ENCODE assay signal across 17 cellular contexts in genomic region chr2:72979896-72980295, GRCh38.
A peak's percentile ranks its signal among the peaks of the same experiment; 100 is the strongest.
DNase-seq lines count a peak whose midpoint lies in the region; ATAC-seq, FAIRE-seq and TF ChIP-seq lines count a peak whose summit lies in the region.
"Had no signal": no experiment of that assay in that cellular context is flagged by ENCODE, and none has a peak within 500 bp of the region (broad histone marks: within the 10 kb centered on the region; RNA-seq: fewer than 3 reads in every experiment).

No MANE protein-coding gene starts in this region.

- SMC1A ChIA-PET in GM12878 (lab: Charles Lee; ENCODE audit: uncharacterized antibody, unreplicated experiment): no interaction called here

- H3K4me3 ChIP-seq in GM12878 (no peak overlapping the region), gastroesophageal sphincter (no peak overlapping the region)

- no TSS peak for BruUV-seq in GM12878 (replicated peaks; lab: Mats Ljungman, UMichigan)

- POLR2A ChIA-PET in GM12878 (lab: Charles Lee): no interaction called here

- H3K27ac ChIP-seq in GM12878 (ENCODE audit: control insufficient read depth, insufficient read depth) (no peak overlapping the region), gastroesophageal sphincter (no peak overlapping the region)
- H3K27ac ChIP-seq: brain microvascular endothelial cell, foreskin keratinocyte had no signal

- no peaks in the 10 kb centered on the region for H4K20me1 ChIP-seq in GM12878 (ENCODE audit: control insufficient read depth, insufficient read depth)

- TF ChIP-seq RAD21 in GM12878 (IDR thresholded peaks at IDR 0.05; ENCODE audit: insufficient read depth, low read depth, low read length): no peak

- H3K9ac ChIP-seq in GM12878 (ENCODE audit: control insufficient read depth, insufficient read depth, low read length): no peak overlapping the region

- RAD21 ChIA-PET in GM12878 (lab: Charles Lee; ENCODE audit: unreplicated experiment): interaction anchor here (1.8 kb wide), 1 partner anchor 86 kb away, joined by 7 read pairs; no protein-coding TSS in a partner anchor

- H3K36me3 ChIP-seq in GM12878 (ENCODE audit: control insufficient read depth in 2 of 2, insufficient read depth in 2 of 2, low read length in 1 of 2): no peaks in the 10 kb centered on the region
- peaks cover 0 to 48% of the 10 kb centered on the region in 2 donors for H3K36me3 ChIP-seq in gastroesophageal sphincter
- H3K36me3 ChIP-seq: brain microvascular endothelial cell had no signal

- H2AFZ ChIP-seq in GM12878 (ENCODE audit: control insufficient read depth, low read depth, low read length): no peak overlapping the region

- TF ChIP-seq CTCF in GM12878 (IDR thresholded peaks at IDR 0.05 in 2 of 3, conservative IDR thresholded peaks at IDR 0.05 in 1 of 3; ENCODE audit: control insufficient read depth in 2 of 3, extremely low read depth in 1 of 3, insufficient read depth in 1 of 3, low read depth in 3 of 3, low read length in 3 of 3): no peak
- no peak for TF ChIP-seq CTCF in GM13976 (IDR thresholded peaks at IDR 0.05; ENCODE audit: borderline replicate concordance, control extremely low read depth, extremely low read depth, insufficient read depth, missing control alignments)
- TF ChIP-seq CTCF in gastroesophageal sphincter (IDR thresholded peaks at IDR 0.05): no peak

- peak; percentile 61 for ATAC-seq in GM12878
- peak; percentile 70 for ATAC-seq in sciatic nerve
- no peak for ATAC-seq in GM19351 (IDR thresholded peaks at IDR 0.05; ENCODE audit: unreplicated experiment)
- no peak for ATAC-seq in gastroesophageal sphincter
- ATAC-seq in HG03039 (IDR thresholded peaks at IDR 0.05; ENCODE audit: unreplicated experiment): no peak
- ATAC-seq: activated CD8-positive, alpha-beta memory T cell treated with anti-CD3 and anti-CD28 coated beads, Interleukin-2, amount 10 ng/mL, durations not matched to agents 7 days and 5 days had no signal

- H3K27me3 ChIP-seq in GM12878 (replicated peaks in 1 of 2; ENCODE audit: control insufficient read depth in 2 of 2, insufficient read depth in 2 of 2, low read length in 1 of 2): no peaks in the 10 kb centered on the region
- no peaks in the 10 kb centered on the region for H3K27me3 ChIP-seq in gastroesophageal sphincter
- H3K27me3 ChIP-seq: brain microvascular endothelial cell, foreskin keratinocyte had no signal

- intact Hi-C loops in GM12878 (cut with micrococcal nuclease; ENCODE audit: unreplicated experiment) (no loop called here), sciatic nerve (cut with DNase I) (no loop called here)

- TF ChIP-seq POLR2A in GM12891 (IDR thresholded peaks at IDR 0.05; ENCODE audit: low read depth, low read length) (no peak), GM12878 (IDR thresholded peaks at IDR 0.05; ENCODE audit: low read depth, low read length) (no peak), gastroesophageal sphincter (IDR thresholded peaks at IDR 0.05) (no peak)

- H3K4me2 ChIP-seq in GM12878 (ENCODE audit: control insufficient read depth, insufficient read depth): no peak overlapping the region

- H3K9me3 ChIP-seq in GM12878 (replicated peaks; ENCODE audit: control insufficient read depth, insufficient read depth, low read length): no peaks in the 10 kb centered on the region
- no peaks in the 10 kb centered on the region for H3K9me3 ChIP-seq in gastroesophageal sphincter

- WGBS in GM12878 (ENCODE audit: insufficient coverage, insufficient replicate concordance, low lambda C conversion rate, missing lambda C conversion rate): 44% methylated on average over 3 of the region's 3 CpGs
- 61 to 72% methylated on average over 3 of the region's 3 CpGs for WGBS in gastroesophageal sphincter (ENCODE audit: low coverage in 1 of 2), 2 donors

- DNase-seq in GM12891 (ENCODE audit: insufficient read length, low spot score) (no peak), NOMO-1 (lab: John Stamatoyannopoulos, UW; ENCODE audit: unreplicated experiment in 2 of 2) (peak; percentile 88 to 98), GM12878 (ENCODE audit: low read depth, low spot score) (no peak), sciatic nerve (ENCODE audit: low spot score) (no peak), GM13976 (ENCODE audit: low spot score) (no peak)
- DNase-seq: activated CD8-positive, alpha-beta memory T cell treated with anti-CD3 and anti-CD28 coated beads, Interleukin-2, amount 10 ng/mL, durations not matched to agents 7 days and 5 days; activated naive CD4-positive, alpha-beta T cell treated with Interleukin-2 at 50 U/mL for 16 hours; effector CD4-positive, alpha-beta T cell; NCI-H1092 treated with DMSO at 0.1 percent for 48 hours; retina; stimulated activated CD4-positive, alpha-beta T cell treated with anti-CD3 and anti-CD28 coated beads, Interleukin-2, amount 100 ng/mL, for 24 hours had no signal

- FAIRE-seq in GM12891 (lab: Jason Lieb, UNC) (no peak), GM12878 (lab: Jason Lieb, UNC) (no peak)
- FAIRE-seq: H54 had no signal

- CTCF ChIA-PET in GM12878 (lab: Yijun Ruan, JAX): interaction anchor here (0.9 to 13.4 kb wide), 4 partner anchors 12 to 197 kb away, joined by 4 to 437 read pairs (median 6); partner anchors contain the start of gene SPR

- no peaks in the 10 kb centered on the region for H3K4me1 ChIP-seq in GM12878 (ENCODE audit: control insufficient read depth, insufficient read depth, low read length)
- no peaks in the 10 kb centered on the region for H3K4me1 ChIP-seq in gastroesophageal sphincter
- H3K4me1 ChIP-seq: foreskin keratinocyte had no signal

- no peak for TF ChIP-seq EP300 in GM12878 (IDR thresholded peaks at IDR 0.05; ENCODE audit: borderline replicate concordance in 1 of 2, control insufficient read depth in 1 of 2, low read depth in 2 of 2, low read length in 2 of 2)
- TF ChIP-seq EP300 in gastroesophageal sphincter (IDR thresholded peaks at IDR 0.05): no peak

- in situ Hi-C loops in GM12878 (cut with MboI) (no loop called here), GM13976 (cut with MboI; ENCODE audit: low sequenced_read_pairs, unreplicated experiment) (no loop called here)

- no peaks in the 10 kb centered on the region for H3K79me2 ChIP-seq in GM12878 (ENCODE audit: control insufficient read depth, insufficient read depth, low read length)

TF ChIP-seq in GM12891, 5 proteins besides CTCF, POLR2A, EP300 and RAD21:
- peak; percentile 85 for TF ChIP-seq SPI1 (IDR thresholded peaks at IDR 0.05; ENCODE audit: low read depth, low read length)
- no peak for TF ChIP-seq TAF1 (IDR thresholded peaks at IDR 0.05; ENCODE audit: low read depth, low read length)
- TF ChIP-seq PAX5 (IDR thresholded peaks at IDR 0.05; ENCODE audit: insufficient read depth, low read length, severe bottlenecking): no peak

TF ChIP-seq in GM12878, 131 proteins besides CTCF, POLR2A, EP300 and RAD21:
- peak in 1 of 2 experiments; percentile 16; a peak in 1 of 4 replicates for TF ChIP-seq ETV6 (conservative IDR thresholded peaks at IDR 0.05 in 1 of 2, IDR thresholded peaks at IDR 0.05 in 1 of 2; ENCODE audit: borderline replicate concordance in 1 of 2, low read depth in 1 of 2)
- TF ChIP-seq SPI1 (IDR thresholded peaks at IDR 0.05; ENCODE audit: borderline replicate concordance, insufficient read depth, low read depth, low read length): peak; percentile 87
- no peak for TF ChIP-seq CBX3 (IDR thresholded peaks at IDR 0.05; ENCODE audit: borderline replicate concordance, low read depth)

Comparison
In these comparisons a context has a peak if more than half of its experiments do, and no peak if none do; other contexts are left out.
1. DNase-seq: peak in NOMO-1 (2 of 2); none in GM12891 (single experiment), GM12878 (single experiment), sciatic nerve (single experiment) and GM13976 (single experiment).
2. ATAC-seq: peak in GM12878 (single experiment) and sciatic nerve (single experiment); none in GM19351 (single experiment), gastroesophageal sphincter (single experiment) and HG03039 (single experiment).